Comparison of ENCODE assay signal across 8 cellular contexts in genomic region chr4:94207469-94208224, GRCh38. TPM values are rescaled to one million over a fixed set of nuclear protein-coding genes. Genes with fewer than 3 reads are reported as not detected.
DNase-seq lines count a peak whose midpoint lies in the region; ATAC-seq and TF ChIP-seq lines count a peak whose summit lies in the region.

TSS of gene SMARCAD1 (plus strand) at chr4:94207865. CDS start at chr4:94208395, 530 bp downstream.

- in situ Hi-C loops in GM18951 (cut with MboI; ENCODE audit: low sequenced_read_pairs, unreplicated experiment), result no loop called here

- peaks cover 7% of the 10 kb centered on the region for H3K27me3 Mint-ChIP-seq in activated B cell treated with CpG ODN at 0.5 μM for 24 hours

- peak; percentile 96 for ATAC-seq in HG03196 (IDR thresholded peaks at IDR 0.05; ENCODE audit: unreplicated experiment)
- peak; percentile 87 for ATAC-seq in activated B cell treated with CpG ODN at 0.5 μM for 24 hours (ENCODE audit: low read depth)

- peak within 1 kb of the TSS; percentile 88 for H3K27ac ChIP-seq in caudate nucleus (ENCODE audit: low read depth, low read length)

- peak within 1 kb of the TSS; percentile 100 for H3K27ac Mint-ChIP-seq in activated B cell treated with CpG ODN at 0.5 μM for 24 hours

- peak within 1 kb of the TSS; percentile 99 for H3K4me3 Mint-ChIP-seq in activated B cell treated with CpG ODN at 0.5 μM for 24 hours

- CTCF ChIA-PET in activated B cell treated with CpG ODN at 0.5 μM for 24 hours (lab: Charles Lee), result no interaction called here

- TF ChIP-seq POLR2A in GM18951 (IDR thresholded peaks at IDR 0.05; ENCODE audit: extremely low read depth, insufficient read depth, insufficient read length), result peak; percentile 79

- DNase-seq in AG08395 (ENCODE audit: low spot score), result peak; percentile 90
- DNase-seq in NCI-H345 (lab: John Stamatoyannopoulos, UW), result peak; percentile 91
- peak; percentile 72 for DNase-seq in activated B cell treated with CpG ODN at 0.5 μM for 24 hours
- DNase-seq in caudate nucleus (lab: John Stamatoyannopoulos, UW), result peak in 60 of 61 donors; percentile 18 to 93 (median 79)
- peak; percentile 97 for DNase-seq in iris pigment epithelial cell (ENCODE audit: low read depth)
- peak; percentile 80 to 83 for DNase-seq in stimulated activated CD4-positive, alpha-beta T cell treated with anti-CD3 and anti-CD28 coated beads, Interleukin-12 subunit alpha, Interleukin-12 subunit beta, amount 100 ng/mL, for 24 hours (ENCODE audit: low read depth in 2 of 2)

- H3K36me3 Mint-ChIP-seq in activated B cell treated with CpG ODN at 0.5 μM for 24 hours (ENCODE audit: low read depth), result peaks cover 32% of the 10 kb centered on the region

- H3K4me1 Mint-ChIP-seq in activated B cell treated with CpG ODN at 0.5 μM for 24 hours, result peaks cover 41% of the 10 kb centered on the region

- TF ChIP-seq CTCF in activated B cell treated with CpG ODN at 0.5 μM for 24 hours (IDR thresholded peaks at IDR 0.05), result no peak

- POLR2A ChIA-PET in activated B cell treated with CpG ODN at 0.5 μM for 24 hours (lab: Charles Lee), result interaction anchor here (1.0 to 1.2 kb wide), 3 partner anchors 11 to 245 kb away, joined by 3 to 8 read pairs (median 4); no protein-coding TSS in a partner anchor

- H3K9me3 Mint-ChIP-seq in activated B cell treated with CpG ODN at 0.5 μM for 24 hours, result peaks cover 2% of the 10 kb centered on the region

- intact Hi-C loops in activated B cell treated with CpG ODN at 0.5 μM for 24 hours (cut with micrococcal nuclease), result loop anchor here (1.0 kb wide), 1 partner anchor 244 kb away; the partner anchor contains the start of gene PDLIM5

RNA-seq across cellular contexts. Expression of gene SMARCAD1, which starts in this region (rescaled TPM):
- 27.4 and 30.5 TPM in 2 replicates for total RNA-seq in activated B cell treated with CpG ODN at 0.5 μM for 24 hours

Comparison
In these comparisons a context has a peak if more than half of its experiments do, and no peak if none do; other contexts are left out.
1. Peak in every context shown above with its lines: DNase-seq, ATAC-seq and H3K27ac ChIP-seq.